In genomic region chr9:71769175-71770165, GRCh38 we compare ENCODE assay signal across 8 cellular contexts. TPM values are rescaled to one million over a fixed set of nuclear protein-coding genes. Genes with fewer than 3 reads are reported as not detected.
DNase-seq lines count a peak whose midpoint lies in the region; ATAC-seq and TF ChIP-seq lines count a peak whose summit lies in the region.

No MANE protein-coding gene starts in this region.

- H3K9me3 ChIP-seq in OCI-LY7 (ENCODE audit: low read length) (no peaks in the 10 kb centered on the region), neural progenitor cell (ENCODE audit: low read depth) (no peaks in the 10 kb centered on the region)

- no peaks in the 10 kb centered on the region for H3K9me3 Mint-ChIP-seq in activated T-helper 17 cell treated with anti-CD3 and anti-CD28 coated beads, Interleukin-2, amount 50 U/mL, for 72 hours
- no peaks in the 10 kb centered on the region for H3K9me3 Mint-ChIP-seq in neural progenitor cell

- H3K4me1 Mint-ChIP-seq in activated T-helper 17 cell treated with anti-CD3 and anti-CD28 coated beads, Interleukin-2, amount 50 U/mL, for 72 hours: peaks cover 19% of the 10 kb centered on the region
- peaks cover 26% of the 10 kb centered on the region for H3K4me1 Mint-ChIP-seq in neural progenitor cell

- peak overlapping the region; percentile 91 for H3K4me3 Mint-ChIP-seq in activated T-helper 17 cell treated with anti-CD3 and anti-CD28 coated beads, Interleukin-2, amount 50 U/mL, for 72 hours
- peak overlapping the region; percentile 90 for H3K4me3 Mint-ChIP-seq in neural progenitor cell

- H3K36me3 Mint-ChIP-seq in activated T-helper 17 cell treated with anti-CD3 and anti-CD28 coated beads, Interleukin-2, amount 50 U/mL, for 72 hours (ENCODE audit: low read depth): peaks cover 31% of the 10 kb centered on the region
- H3K36me3 Mint-ChIP-seq in neural progenitor cell: no peaks in the 10 kb centered on the region

- CTCF ChIA-PET in OCI-LY7 (lab: Charles Lee; ENCODE audit: unreplicated experiment): interaction anchor here (1.0 kb wide), 2 partner anchors 25 to 38 kb away, joined by 3 read pairs; no protein-coding TSS in a partner anchor

- H3F3A ChIP-seq in neural progenitor cell (ENCODE audit: low read depth): peaks cover 26% of the 10 kb centered on the region

- H3K27me3 ChIP-seq in foreskin keratinocyte (no peaks in the 10 kb centered on the region), neural progenitor cell (peaks cover 14% of the 10 kb centered on the region)

- H3K9me2 ChIP-seq in OCI-LY7 (ENCODE audit: insufficient read depth, low read length): no peaks in the 10 kb centered on the region

- ATAC-seq in GM18868 (IDR thresholded peaks at IDR 0.05; ENCODE audit: unreplicated experiment) (peak; percentile 21), HG03097 (IDR thresholded peaks at IDR 0.05; ENCODE audit: low FRiP score, unreplicated experiment) (peak; percentile 39), foreskin keratinocyte (peak; percentile 53)
- ATAC-seq in activated T-helper 17 cell treated with anti-CD3 and anti-CD28 coated beads, Interleukin-2, amount 50 U/mL, for 72 hours (replicated peaks): peak; percentile 31

- H3K27ac Mint-ChIP-seq in activated T-helper 17 cell treated with anti-CD3 and anti-CD28 coated beads, Interleukin-2, amount 50 U/mL, for 72 hours: peak overlapping the region; percentile 80
- no peak overlapping the region for H3K27ac Mint-ChIP-seq in neural progenitor cell

- H3K36me3 ChIP-seq in OCI-LY7 (ENCODE audit: insufficient read depth, low read length) (no peaks in the 10 kb centered on the region), neural progenitor cell (no peaks in the 10 kb centered on the region)

- intact Hi-C loops in OCI-LY7 (cut with micrococcal nuclease; ENCODE audit: unreplicated experiment): loop anchor here (5.0 kb wide), 6 partner anchors 38 to 482 kb away; no protein-coding TSS in a partner anchor

- no peak overlapping the region for H3K27ac ChIP-seq in OCI-LY7 (ENCODE audit: low read depth, low read length, poor library complexity, severe bottlenecking)
- peak overlapping the region; percentile 48 for H3K27ac ChIP-seq in foreskin keratinocyte
- H3K27ac ChIP-seq in neural progenitor cell: no peak overlapping the region

- H3K4me1 ChIP-seq in OCI-LY7 (ENCODE audit: insufficient read depth, low read length, poor library complexity, severe bottlenecking) (peaks cover 10% of the 10 kb centered on the region), foreskin keratinocyte (peaks cover 24% of the 10 kb centered on the region), neural progenitor cell (peaks cover 16% of the 10 kb centered on the region)

- H3K4me2 ChIP-seq in OCI-LY7 (ENCODE audit: low read length): peak overlapping the region; percentile 99
- peak overlapping the region; percentile 94 for H3K4me2 ChIP-seq in neural progenitor cell

- POLR2A ChIA-PET in OCI-LY7 (lab: Charles Lee): interaction anchor here (0.8 kb wide), 1 partner anchor 142 kb away, joined by 4 read pairs; the partner anchor contains the start of genes ABHD17B and C9orf85

- no TSS peak for BruUV-seq in OCI-LY7 (replicated peaks; lab: Mats Ljungman, UMichigan)

- H3K27me3 Mint-ChIP-seq in activated T-helper 17 cell treated with anti-CD3 and anti-CD28 coated beads, Interleukin-2, amount 50 U/mL, for 72 hours: no peaks in the 10 kb centered on the region
- H3K27me3 Mint-ChIP-seq in neural progenitor cell (ENCODE audit: insufficient read depth, low read depth): peaks cover 10% of the 10 kb centered on the region

- H4K20me1 ChIP-seq in OCI-LY7 (ENCODE audit: insufficient read depth, low read length) (peaks cover 11% of the 10 kb centered on the region; the same call in 1 of the 2 replicates), neural progenitor cell (ENCODE audit: low read depth) (peaks cover 34% of the 10 kb centered on the region)

- H3K4me3 ChIP-seq in OCI-LY7 (ENCODE audit: low read depth, low read length, poor library complexity, severe bottlenecking) (peak overlapping the region; percentile 74), neural progenitor cell (peak overlapping the region; percentile 92)

- H3K79me2 ChIP-seq in OCI-LY7 (ENCODE audit: insufficient read depth, low read depth, low read length) (no peaks in the 10 kb centered on the region), neural progenitor cell (ENCODE audit: low read depth) (peaks cover 42% of the 10 kb centered on the region)

- DNase-seq in ACHN (peak; percentile 66), OCI-LY7 (ENCODE audit: low spot score) (peak; percentile 81), foreskin keratinocyte (peak; percentile 55 to 62), neural progenitor cell (ENCODE audit: low spot score) (peak; percentile 94), superior temporal gyrus (ENCODE audit: extremely low spot score) (peak; percentile 49)

- peak; percentile 64 for TF ChIP-seq CTCF in OCI-LY7 (conservative IDR thresholded peaks at IDR 0.05; ENCODE audit: low read length)
- TF ChIP-seq CTCF in foreskin keratinocyte (conservative IDR thresholded peaks at IDR 0.05): peak; percentile 0
- peak; percentile 36 for TF ChIP-seq CTCF in neural progenitor cell (IDR thresholded peaks at IDR 0.05)

- H2AFZ ChIP-seq in OCI-LY7 (ENCODE audit: low read length) (peak overlapping the region; percentile 75; the same call in 1 of the 2 replicates), neural progenitor cell (replicated peaks) (peak overlapping the region; percentile 4)

- H3K9ac ChIP-seq in neural progenitor cell: no peak overlapping the region

- in situ Hi-C loops in ACHN (cut with HindIII; ENCODE audit: low pct_ligation_motif_present, low pct_unique_long_range_greater_than_20kb, low sequenced_read_pairs): no loop called here

RNA-seq across cellular contexts. Expression of gene CEMIP2, which starts 1.2 kb away (rescaled TPM):
- total RNA-seq in OCI-LY7 (2014; rRNA removed; shearing (Covaris generic)): 0.90 and 1.8 TPM in 2 replicates
- total RNA-seq in OCI-LY7 (2022): 3.9 and 4.8 TPM in 2 replicates
- total RNA-seq in activated T-helper 17 cell treated with anti-CD3 and anti-CD28 coated beads, Interleukin-2, amount 50 U/mL, for 72 hours: 10 to 100 TPM; 75.3 to 89.1 TPM
- 43.3 and 52.0 TPM in 2 replicates for total RNA-seq in foreskin keratinocyte
- 14.7 and 17.4 TPM in 2 replicates for polyA plus RNA-seq in foreskin keratinocyte
- 185 and 218 TPM in 2 replicates for total RNA-seq in neural progenitor cell (ENCODE audit: low replicate concordance)

Comparison
In these comparisons a context has a peak if more than half of its experiments do, and no peak if none do; other contexts are left out.
1. CTCF ChIP-seq: peak in every context shown above with its lines; median percentile 64 in OCI-LY7; 36 in neural progenitor cell; 0 in foreskin keratinocyte.